1 cellular context compared by ENCODE assay signal in genomic region chr1:170126691-170127090, GRCh38.
TF ChIP-seq lines count a peak whose summit lies in the region.

No MANE protein-coding gene starts in this region.

TF ChIP-seq in GM12878, 131 proteins besides CTCF, POLR2A, EP300 and RAD21 (continues in another document):
- TF ChIP-seq CHD1 (IDR thresholded peaks at IDR 0.05; ENCODE audit: low read depth, low read length) (no peak), SRF (IDR thresholded peaks at IDR 0.05; ENCODE audit: low read depth in 2 of 2, low read length in 2 of 2) (0 out of 4 replicates have a peak, but pooled peaks of 1 of the 2 experiments have one; percentile 9), PML (IDR thresholded peaks at IDR 0.05; ENCODE audit: low read length) (no peak), BMI1 (IDR thresholded peaks at IDR 0.05; ENCODE audit: borderline replicate concordance) (no peak), NBN (IDR thresholded peaks at IDR 0.05) (no peak), HDGF (IDR thresholded peaks at IDR 0.05) (no peak), BCL3 (IDR thresholded peaks at IDR 0.05; ENCODE audit: borderline replicate concordance, insufficient read depth, low read depth, low read length, poor library complexity, severe bottlenecking) (peak; percentile 25), KDM1A (IDR thresholded peaks at IDR 0.05; ENCODE audit: borderline replicate concordance) (no peak), NFXL1 (IDR thresholded peaks at IDR 0.05; ENCODE audit: borderline replicate concordance) (no peak), MXI1 (IDR thresholded peaks at IDR 0.05; ENCODE audit: low read depth, low read length) (no peak), MEF2A (IDR thresholded peaks at IDR 0.05; ENCODE audit: insufficient read depth, low read depth, low read length) (no peak), IKZF1 (conservative IDR thresholded peaks at IDR 0.05) (peak; percentile 77), NR2C2 (IDR thresholded peaks at IDR 0.05; ENCODE audit: borderline replicate concordance, control insufficient read depth, insufficient read length, low read depth) (no peak), SMAD5 (IDR thresholded peaks at IDR 0.05; ENCODE audit: low read depth) (no peak), BCL11A (IDR thresholded peaks at IDR 0.05; ENCODE audit: low read depth, low read length) (peak; percentile 37; the same call in 1 of the 2 replicates), NR2C1 (IDR thresholded peaks at IDR 0.05) (no peak), MAX (IDR thresholded peaks at IDR 0.05; ENCODE audit: low read depth, low read length) (no peak), ZNF217 (IDR thresholded peaks at IDR 0.05) (no peak), RELA (IDR thresholded peaks at IDR 0.05; ENCODE audit: borderline replicate concordance, partially characterized antibody) (no peak), RUNX3 (IDR thresholded peaks at IDR 0.05; ENCODE audit: low read length) (peak; percentile 60), DPF2 (IDR thresholded peaks at IDR 0.05) (peak; percentile 59; the same call in 1 of the 2 replicates), PAX5 (IDR thresholded peaks at IDR 0.05; ENCODE audit: borderline replicate concordance, low read depth, low read length) (peak; percentile 22; the same call in 1 of the 2 replicates), MTA3 (IDR thresholded peaks at IDR 0.05; ENCODE audit: borderline replicate concordance, low read length) (no peak), POLR2AphosphoS5 (IDR thresholded peaks at IDR 0.05; ENCODE audit: low read length) (no peak), FOS (IDR thresholded peaks at IDR 0.05; ENCODE audit: borderline replicate concordance, extremely low read depth, insufficient read length) (no peak), NR2F1 (conservative IDR thresholded peaks at IDR 0.05) (no peak), ZBED1 (IDR thresholded peaks at IDR 0.05; ENCODE audit: borderline replicate concordance) (no peak), EGR1 (IDR thresholded peaks at IDR 0.05; ENCODE audit: borderline replicate concordance in 1 of 2, low read depth in 2 of 2, low read length in 2 of 2) (no peak), GATAD2B (conservative IDR thresholded peaks at IDR 0.05; ENCODE audit: low read depth) (no peak), ZNF207 (IDR thresholded peaks at IDR 0.05; ENCODE audit: borderline replicate concordance) (no peak), MTA2 (IDR thresholded peaks at IDR 0.05; ENCODE audit: low read depth) (peak; percentile 24; the same call in 1 of the 2 replicates), BACH1 (IDR thresholded peaks at IDR 0.05; ENCODE audit: borderline replicate concordance) (no peak), SMAD1 (IDR thresholded peaks at IDR 0.05; ENCODE audit: low read depth, partially characterized antibody) (no peak), SIN3A (IDR thresholded peaks at IDR 0.05; ENCODE audit: low read depth, low read length) (no peak), SPI1 (IDR thresholded peaks at IDR 0.05; ENCODE audit: borderline replicate concordance, insufficient read depth, low read depth, low read length) (peak; percentile 75; the same call in 1 of the 2 replicates), YBX1 (IDR thresholded peaks at IDR 0.05) (no peak), NKRF (conservative IDR thresholded peaks at IDR 0.05) (no peak), LARP7 (IDR thresholded peaks at IDR 0.05) (no peak), RCOR1 (conservative IDR thresholded peaks at IDR 0.05; ENCODE audit: low read depth, low read length) (no peak), RBBP5 (conservative IDR thresholded peaks at IDR 0.05) (no peak), TAF1 (IDR thresholded peaks at IDR 0.05; ENCODE audit: borderline replicate concordance, low read depth, low read length) (no peak), CHD4 (IDR thresholded peaks at IDR 0.05) (no peak), SUZ12 (IDR thresholded peaks at IDR 0.05; ENCODE audit: unreplicated experiment) (no peak), JUND (IDR thresholded peaks at IDR 0.05; ENCODE audit: low read depth, low read length) (no peak), WRNIP1 (IDR thresholded peaks at IDR 0.05; ENCODE audit: borderline replicate concordance, low read depth, low read length) (no peak), ZNF24 (IDR thresholded peaks at IDR 0.05) (no peak), EED (IDR thresholded peaks at IDR 0.05; ENCODE audit: low read depth) (peak; percentile 74), IRF4 (IDR thresholded peaks at IDR 0.05; ENCODE audit: low read depth, low read length) (0 out of 2 replicates have a peak, but pooled peaks have one; percentile 44), SUPT20H (IDR thresholded peaks at IDR 0.05; ENCODE audit: borderline replicate concordance, control insufficient read depth, low read depth, low read length) (no peak), ESRRA (IDR thresholded peaks at IDR 0.05; ENCODE audit: low read length) (no peak), FOXM1 (IDR thresholded peaks at IDR 0.05; ENCODE audit: low read depth, low read length) (no peak), HDAC2 (IDR thresholded peaks at IDR 0.05) (no peak)
- TF ChIP-seq, protein P1, sequence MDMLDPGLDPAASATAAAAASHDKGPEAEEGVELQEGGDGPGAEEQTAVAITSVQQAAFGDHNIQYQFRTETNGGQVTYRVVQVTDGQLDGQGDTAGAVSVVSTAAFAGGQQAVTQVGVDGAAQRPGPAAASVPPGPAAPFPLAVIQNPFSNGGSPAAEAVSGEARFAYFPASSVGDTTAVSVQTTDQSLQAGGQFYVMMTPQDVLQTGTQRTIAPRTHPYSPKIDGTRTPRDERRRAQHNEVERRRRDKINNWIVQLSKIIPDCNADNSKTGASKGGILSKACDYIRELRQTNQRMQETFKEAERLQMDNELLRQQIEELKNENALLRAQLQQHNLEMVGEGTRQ (IDR thresholded peaks at IDR 0.05; ENCODE audit: borderline replicate concordance, low read depth, low read length): no peak
- TF ChIP-seq, protein P2, sequence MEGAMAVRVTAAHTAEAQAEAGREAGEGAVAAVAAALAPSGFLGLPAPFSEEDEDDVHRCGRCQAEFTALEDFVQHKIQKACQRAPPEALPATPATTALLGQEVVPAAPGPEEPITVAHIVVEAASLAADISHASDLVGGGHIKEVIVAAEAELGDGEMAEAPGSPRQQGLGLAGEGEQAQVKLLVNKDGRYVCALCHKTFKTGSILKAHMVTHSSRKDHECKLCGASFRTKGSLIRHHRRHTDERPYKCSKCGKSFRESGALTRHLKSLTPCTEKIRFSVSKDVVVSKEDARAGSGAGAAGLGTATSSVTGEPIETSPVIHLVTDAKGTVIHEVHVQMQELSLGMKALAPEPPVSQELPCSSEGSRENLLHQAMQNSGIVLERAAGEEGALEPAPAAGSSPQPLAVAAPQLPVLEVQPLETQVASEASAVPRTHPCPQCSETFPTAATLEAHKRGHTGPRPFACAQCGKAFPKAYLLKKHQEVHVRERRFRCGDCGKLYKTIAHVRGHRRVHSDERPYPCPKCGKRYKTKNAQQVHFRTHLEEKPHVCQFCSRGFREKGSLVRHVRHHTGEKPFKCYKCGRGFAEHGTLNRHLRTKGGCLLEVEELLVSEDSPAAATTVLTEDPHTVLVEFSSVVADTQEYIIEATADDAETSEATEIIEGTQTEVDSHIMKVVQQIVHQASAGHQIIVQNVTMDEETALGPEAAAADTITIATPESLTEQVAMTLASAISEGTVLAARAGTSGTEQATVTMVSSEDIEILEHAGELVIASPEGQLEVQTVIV (IDR thresholded peaks at IDR 0.05; ENCODE audit: borderline replicate concordance, partially characterized antibody): no peak
- TF ChIP-seq, protein P3, sequence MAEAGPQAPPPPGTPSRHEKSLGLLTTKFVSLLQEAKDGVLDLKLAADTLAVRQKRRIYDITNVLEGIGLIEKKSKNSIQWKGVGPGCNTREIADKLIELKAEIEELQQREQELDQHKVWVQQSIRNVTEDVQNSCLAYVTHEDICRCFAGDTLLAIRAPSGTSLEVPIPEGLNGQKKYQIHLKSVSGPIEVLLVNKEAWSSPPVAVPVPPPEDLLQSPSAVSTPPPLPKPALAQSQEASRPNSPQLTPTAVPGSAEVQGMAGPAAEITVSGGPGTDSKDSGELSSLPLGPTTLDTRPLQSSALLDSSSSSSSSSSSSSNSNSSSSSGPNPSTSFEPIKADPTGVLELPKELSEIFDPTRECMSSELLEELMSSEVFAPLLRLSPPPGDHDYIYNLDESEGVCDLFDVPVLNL (IDR thresholded peaks at IDR 0.05; ENCODE audit: low read depth, low read length): no peak
- TF ChIP-seq, protein P4, sequence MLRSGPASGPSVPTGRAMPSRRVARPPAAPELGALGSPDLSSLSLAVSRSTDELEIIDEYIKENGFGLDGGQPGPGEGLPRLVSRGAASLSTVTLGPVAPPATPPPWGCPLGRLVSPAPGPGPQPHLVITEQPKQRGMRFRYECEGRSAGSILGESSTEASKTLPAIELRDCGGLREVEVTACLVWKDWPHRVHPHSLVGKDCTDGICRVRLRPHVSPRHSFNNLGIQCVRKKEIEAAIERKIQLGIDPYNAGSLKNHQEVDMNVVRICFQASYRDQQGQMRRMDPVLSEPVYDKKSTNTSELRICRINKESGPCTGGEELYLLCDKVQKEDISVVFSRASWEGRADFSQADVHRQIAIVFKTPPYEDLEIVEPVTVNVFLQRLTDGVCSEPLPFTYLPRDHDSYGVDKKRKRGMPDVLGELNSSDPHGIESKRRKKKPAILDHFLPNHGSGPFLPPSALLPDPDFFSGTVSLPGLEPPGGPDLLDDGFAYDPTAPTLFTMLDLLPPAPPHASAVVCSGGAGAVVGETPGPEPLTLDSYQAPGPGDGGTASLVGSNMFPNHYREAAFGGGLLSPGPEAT (IDR thresholded peaks at IDR 0.05; ENCODE audit: low read depth): peak; percentile 38; the same call in 1 of the 2 replicates
- TF ChIP-seq, protein P5, sequence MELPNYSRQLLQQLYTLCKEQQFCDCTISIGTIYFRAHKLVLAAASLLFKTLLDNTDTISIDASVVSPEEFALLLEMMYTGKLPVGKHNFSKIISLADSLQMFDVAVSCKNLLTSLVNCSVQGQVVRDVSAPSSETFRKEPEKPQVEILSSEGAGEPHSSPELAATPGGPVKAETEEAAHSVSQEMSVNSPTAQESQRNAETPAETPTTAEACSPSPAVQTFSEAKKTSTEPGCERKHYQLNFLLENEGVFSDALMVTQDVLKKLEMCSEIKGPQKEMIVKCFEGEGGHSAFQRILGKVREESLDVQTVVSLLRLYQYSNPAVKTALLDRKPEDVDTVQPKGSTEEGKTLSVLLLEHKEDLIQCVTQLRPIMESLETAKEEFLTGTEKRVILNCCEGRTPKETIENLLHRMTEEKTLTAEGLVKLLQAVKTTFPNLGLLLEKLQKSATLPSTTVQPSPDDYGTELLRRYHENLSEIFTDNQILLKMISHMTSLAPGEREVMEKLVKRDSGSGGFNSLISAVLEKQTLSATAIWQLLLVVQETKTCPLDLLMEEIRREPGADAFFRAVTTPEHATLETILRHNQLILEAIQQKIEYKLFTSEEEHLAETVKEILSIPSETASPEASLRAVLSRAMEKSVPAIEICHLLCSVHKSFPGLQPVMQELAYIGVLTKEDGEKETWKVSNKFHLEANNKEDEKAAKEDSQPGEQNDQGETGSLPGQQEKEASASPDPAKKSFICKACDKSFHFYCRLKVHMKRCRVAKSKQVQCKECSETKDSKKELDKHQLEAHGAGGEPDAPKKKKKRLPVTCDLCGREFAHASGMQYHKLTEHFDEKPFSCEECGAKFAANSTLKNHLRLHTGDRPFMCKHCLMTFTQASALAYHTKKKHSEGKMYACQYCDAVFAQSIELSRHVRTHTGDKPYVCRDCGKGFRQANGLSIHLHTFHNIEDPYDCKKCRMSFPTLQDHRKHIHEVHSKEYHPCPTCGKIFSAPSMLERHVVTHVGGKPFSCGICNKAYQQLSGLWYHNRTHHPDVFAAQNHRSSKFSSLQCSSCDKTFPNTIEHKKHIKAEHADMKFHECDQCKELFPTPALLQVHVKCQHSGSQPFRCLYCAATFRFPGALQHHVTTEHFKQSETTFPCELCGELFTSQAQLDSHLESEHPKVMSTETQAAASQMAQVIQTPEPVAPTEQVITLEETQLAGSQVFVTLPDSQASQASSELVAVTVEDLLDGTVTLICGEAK (IDR thresholded peaks at IDR 0.05; ENCODE audit: borderline replicate concordance): no peak
- TF ChIP-seq, protein P6, sequence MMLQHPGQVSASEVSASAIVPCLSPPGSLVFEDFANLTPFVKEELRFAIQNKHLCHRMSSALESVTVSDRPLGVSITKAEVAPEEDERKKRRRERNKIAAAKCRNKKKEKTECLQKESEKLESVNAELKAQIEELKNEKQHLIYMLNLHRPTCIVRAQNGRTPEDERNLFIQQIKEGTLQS (IDR thresholded peaks at IDR 0.05; ENCODE audit: borderline replicate concordance, extremely low read depth, low read depth, low read length): no peak
